8 cellular contexts compared by ENCODE assay signal in genomic region chr21:33196956-33197374, GRCh38. TPM values are rescaled to one million over a fixed set of nuclear protein-coding genes. Genes with fewer than 3 reads are reported as not detected.
DNase-seq lines count a peak whose midpoint lies in the region; ATAC-seq and TF ChIP-seq lines count a peak whose summit lies in the region.

No MANE protein-coding gene starts in this region.

- ATAC-seq in psoas muscle, result peak; percentile 38 to 80 (median 55)
- no peak for ATAC-seq in GM19455 (IDR thresholded peaks at IDR 0.05; ENCODE audit: unreplicated experiment)
- no peak for ATAC-seq in GM18861 (IDR thresholded peaks at IDR 0.05; ENCODE audit: unreplicated experiment)

- no peaks in the 10 kb centered on the region for H3K36me3 ChIP-seq in MG63
- H3K36me3 ChIP-seq in adipocyte (ENCODE audit: control insufficient read depth, insufficient read depth, low read length, severe bottlenecking), result no peaks in the 10 kb centered on the region
- H3K36me3 ChIP-seq in left ventricle myocardium inferior, result no peaks in the 10 kb centered on the region
- H3K36me3 ChIP-seq in psoas muscle (ENCODE audit: insufficient read depth in 1 of 2, low read depth in 1 of 2), result no peaks in the 10 kb centered on the region

- DNase-seq in EH (ENCODE audit: low read depth) (peak; percentile 61), MG63 (peak; percentile 40), SK-MEL-5 (ENCODE audit: low read depth, low spot score) (peak; percentile 78), adipocyte (ENCODE audit: low read depth) (peak; percentile 89), left ventricle myocardium inferior (peak; percentile 39), psoas muscle (peak; percentile 35 to 58)

- peak overlapping the region; percentile 88 for H3K27ac ChIP-seq in left ventricle myocardium inferior (replicated peaks)
- H3K27ac ChIP-seq in psoas muscle, result no peak overlapping the region

- H3K4me1 ChIP-seq in adipocyte (ENCODE audit: control insufficient read depth, insufficient read depth, low read length) (peaks cover 39% of the 10 kb centered on the region), left ventricle myocardium inferior (peaks cover 42% of the 10 kb centered on the region), psoas muscle (peaks cover 17% of the 10 kb centered on the region)

- H3K27me3 ChIP-seq in MG63 (0 out of 2 replicates have a peak, but pooled peaks cover 3% of the 10 kb centered on the region), adipocyte (replicated peaks; ENCODE audit: control insufficient read depth, insufficient read depth, low read length) (peaks cover 4% of the 10 kb centered on the region), left ventricle myocardium inferior (ENCODE audit: low read depth) (no peaks in the 10 kb centered on the region), psoas muscle (ENCODE audit: insufficient read depth in 3 of 3, low read length in 2 of 3) (no peaks in the 10 kb centered on the region)

- WGBS in psoas muscle, 3 donors, result 6 to 16% (median 8%) methylated on average over 13 of the region's 13 CpGs

- intact Hi-C loops in left ventricle myocardium inferior (cut with micrococcal nuclease) (loop anchor here (5.0 to 10.0 kb wide), 2 partner anchors 250 to 252 kb away; no protein-coding TSS in a partner anchor), psoas muscle (cut with DNase I) (loop anchor here (2.0 to 10.0 kb wide), 8 partner anchors 68 to 365 kb away; no protein-coding TSS in a partner anchor)

- TF ChIP-seq CTCF in left ventricle myocardium inferior (IDR thresholded peaks at IDR 0.05; ENCODE audit: borderline replicate concordance) (peak; percentile 77), psoas muscle (IDR thresholded peaks at IDR 0.05) (peak; percentile 80)

- H3K4me3 ChIP-seq in MG63 (no peak overlapping the region), adipocyte (ENCODE audit: low read length) (peak overlapping the region; percentile 47), left ventricle myocardium inferior (peak overlapping the region; percentile 26), psoas muscle (peak overlapping the region; percentile 5)

- H3K9me3 ChIP-seq in MG63 (no peaks in the 10 kb centered on the region), adipocyte (ENCODE audit: control insufficient read depth, low read length) (no peaks in the 10 kb centered on the region), left ventricle myocardium inferior (replicated peaks) (no peaks in the 10 kb centered on the region), psoas muscle (no peaks in the 10 kb centered on the region)

- H3K9ac ChIP-seq in adipocyte (ENCODE audit: low read length), result peak overlapping the region; percentile 35

- in situ Hi-C loops in SK-MEL-5 (cut with HindIII; ENCODE audit: low pct_unique_long_range_greater_than_20kb, low sequenced_read_pairs), result no loop called here

RNA-seq across cellular contexts. Expression of gene IFNAR2, which starts 32.8 kb away (rescaled TPM):
- 2.6 and 5.8 TPM in 2 replicates for total RNA-seq in MG63 (2014; rRNA removed; shearing (Covaris generic); ENCODE audit: low replicate concordance)
- 7.9 and 11.9 TPM in 2 replicates for total RNA-seq in SK-MEL-5 (2014; rRNA removed; shearing (Covaris generic))
- 32.5 and 32.7 TPM in 2 replicates for polyA plus RNA-seq in SK-MEL-5 (2015; cell fraction: cytosol; rRNA removed)
- 20.6 and 23.8 TPM in 2 replicates for polyA plus RNA-seq in SK-MEL-5 (2015; cell fraction: nucleus; rRNA removed)
- 9.0 TPM for total RNA-seq in left ventricle myocardium inferior
- total RNA-seq in psoas muscle, result 10 to 100 TPM in 1 of 4 donors, 1 to 10 TPM in 3; 3.3 to 10.0 (median 6.2) TPM
- 1 to 10 TPM; 3.5 to 4.2 (median 3.8) TPM for polyA plus RNA-seq in psoas muscle

Comparison
In these comparisons a context has a peak if more than half of its experiments do, and no peak if none do; other contexts are left out.
1. DNase-seq: peak in every context shown above with its lines; median percentile 89 in adipocyte; 78 in SK-MEL-5; 61 in EH; 46 in psoas muscle; 40 in MG63; 39 in left ventricle myocardium inferior.
2. ATAC-seq: peak in psoas muscle (4 of 4); none in GM19455 (single experiment) and GM18861 (single experiment).